Comparison of ENCODE assay signal across 9 cellular contexts in genomic region chr1:205907794-205908193, GRCh38. TPM values are rescaled to one million over a fixed set of nuclear protein-coding genes. Genes with fewer than 3 reads are reported as not detected.
DNase-seq lines count a peak whose midpoint lies in the region; ATAC-seq, FAIRE-seq and TF ChIP-seq lines count a peak whose summit lies in the region.
"Had no signal": no experiment of that assay in that cellular context is flagged by ENCODE, and none has a peak within 500 bp of the region (broad histone marks: within the 10 kb centered on the region; RNA-seq: fewer than 3 reads in every experiment).

No MANE protein-coding gene starts in this region.

- DNase-seq in Peyer's patch = no peak
- DNase-seq in fibroblast of peridontal ligament (ENCODE audit: extremely low read depth) = peak; percentile 49
- no peak for DNase-seq in LoVo (ENCODE audit: low spot score)
- no peak for DNase-seq in aorta
- DNase-seq in kidney = no peak
- no peak for DNase-seq in T1000 (lab: John Stamatoyannopoulos, UW)

- H3K4me3 ChIP-seq in Peyer's patch (no peak overlapping the region), skeletal muscle satellite cell (ENCODE audit: low read length) (no peak overlapping the region), aorta (ENCODE audit: low read length in 2 of 2) (no peak overlapping the region), kidney (ENCODE audit: low read length in 2 of 2) (no peak overlapping the region)

- H3K27ac ChIP-seq in Peyer's patch = no peak overlapping the region
- no peak overlapping the region for H3K27ac ChIP-seq in aorta (ENCODE audit: low read depth in 1 of 2, low read length in 2 of 2)
- no peak overlapping the region for H3K27ac ChIP-seq in kidney (ENCODE audit: low read depth in 2 of 2, low read length in 2 of 2)

- no peak overlapping the region for H3K4me2 ChIP-seq in skeletal muscle satellite cell (ENCODE audit: low read length)

- H3K9ac ChIP-seq in skeletal muscle satellite cell (ENCODE audit: low read depth, low read length) = peak overlapping the region; percentile 31
- no peak overlapping the region for H3K9ac ChIP-seq in kidney (ENCODE audit: low read length in 2 of 2)

- H3K4me1 ChIP-seq in Peyer's patch (no peaks in the 10 kb centered on the region), skeletal muscle satellite cell (ENCODE audit: control insufficient read depth, insufficient read depth, low read length) (peaks cover 6% of the 10 kb centered on the region), aorta (ENCODE audit: control insufficient read depth in 1 of 2, insufficient read depth in 2 of 2, low read length in 2 of 2) (no peaks in the 10 kb centered on the region), kidney (ENCODE audit: control insufficient read depth in 1 of 2, insufficient read depth in 1 of 2, low read depth in 1 of 2, low read length in 2 of 2) (peaks cover 4 to 6% of the 10 kb centered on the region in 2 donors)

- intact Hi-C loops in aorta (cut with DNase I) (no loop called here), kidney (cut with DNase I) (no loop called here)

- TF ChIP-seq POLR2A in Peyer's patch (IDR thresholded peaks at IDR 0.05) = no peak

- TF ChIP-seq CTCF in GM12874 (IDR thresholded peaks at IDR 0.05; ENCODE audit: insufficient read depth, low read depth, low read length) = peak; percentile 45; the same call in 1 of the 2 replicates
- peak in 4 of 6 experiments; percentile 11 to 47 (median 28) for TF ChIP-seq CTCF in Peyer's patch (IDR thresholded peaks at IDR 0.05)
- no peak for TF ChIP-seq CTCF in kidney (IDR thresholded peaks at IDR 0.05; ENCODE audit: borderline replicate concordance, extremely low read depth, insufficient read depth)

- H3K27me3 ChIP-seq in Peyer's patch (no peaks in the 10 kb centered on the region), skeletal muscle satellite cell (ENCODE audit: control insufficient read depth, insufficient read depth, low read length) (peaks cover 12% of the 10 kb centered on the region), aorta (ENCODE audit: control insufficient read depth in 1 of 2, insufficient read depth in 2 of 2, low read length in 1 of 2) (no peaks in the 10 kb centered on the region)

- H3K9me3 ChIP-seq in Peyer's patch (no peaks in the 10 kb centered on the region), skeletal muscle satellite cell (replicated peaks; ENCODE audit: low read length) (no peaks in the 10 kb centered on the region), aorta (ENCODE audit: control insufficient read depth, low read length) (no peaks in the 10 kb centered on the region), kidney (ENCODE audit: control insufficient read depth in 1 of 2, low read length in 2 of 2) (no peaks in the 10 kb centered on the region)

- WGBS in aorta, 2 donors = 48 to 51% methylated on average over 2 of the region's 2 CpGs

- no peaks in the 10 kb centered on the region for H3K36me3 ChIP-seq in Peyer's patch
- no peaks in the 10 kb centered on the region for H3K36me3 ChIP-seq in skeletal muscle satellite cell (ENCODE audit: insufficient read depth, low read length)
- no peaks in the 10 kb centered on the region for H3K36me3 ChIP-seq in aorta (ENCODE audit: control insufficient read depth in 1 of 2, insufficient read depth in 2 of 2, low read length in 1 of 2)
- H3K36me3 ChIP-seq in kidney (ENCODE audit: control insufficient read depth in 1 of 2, insufficient read depth in 2 of 2, low read length in 2 of 2) = no peaks in the 10 kb centered on the region

- FAIRE-seq in kidney (lab: Jason Lieb, UNC) = no peak

- ATAC-seq in aorta (ENCODE audit: low FRiP score) = no peak

RNA-seq across cellular contexts. Expression of gene SLC26A9, which starts 35.5 kb away (rescaled TPM):
- total RNA-seq in Peyer's patch = not detected
- total RNA-seq in skeletal muscle satellite cell (2012; rRNA removed) = not detected in 2 replicates
- total RNA-seq in aorta = under 1 TPM in 1 of 2 donors, not detected in 1; 0.18 TPM
- polyA plus RNA-seq in aorta = under 1 TPM; 0.13 to 0.18 TPM
- 0.69 TPM for total RNA-seq in kidney
- 5.9 TPM for polyA plus RNA-seq in kidney (ENCODE audit: insufficient read depth, low read depth, low replicate concordance)
- total RNA-seq: T-helper 2 cell treated with Interferon-gamma antibody and Interleukin-4, amounts not matched to agents 100 ng/mL and 5 ng/mL, for 36 hours had no signal

RNA-seq across cellular contexts. Expression of gene PM20D1, which starts 57.9 kb away (rescaled TPM):
- not detected for total RNA-seq in Peyer's patch
- not detected in 2 replicates for total RNA-seq in skeletal muscle satellite cell (2012; rRNA removed)
- 1 to 10 TPM in 1 of 2 donors, under 1 TPM in 1; 0.19 to 1.1 TPM for total RNA-seq in aorta
- polyA plus RNA-seq in aorta = under 1 TPM in 1 of 2 donors, not detected in 1; 0.63 TPM
- 0.69 TPM for total RNA-seq in kidney
- 1.6 TPM for polyA plus RNA-seq in kidney (ENCODE audit: insufficient read depth, low read depth, low replicate concordance)
